Comparison of ENCODE assay signal across 8 cellular contexts in the genomic region with DNA sequence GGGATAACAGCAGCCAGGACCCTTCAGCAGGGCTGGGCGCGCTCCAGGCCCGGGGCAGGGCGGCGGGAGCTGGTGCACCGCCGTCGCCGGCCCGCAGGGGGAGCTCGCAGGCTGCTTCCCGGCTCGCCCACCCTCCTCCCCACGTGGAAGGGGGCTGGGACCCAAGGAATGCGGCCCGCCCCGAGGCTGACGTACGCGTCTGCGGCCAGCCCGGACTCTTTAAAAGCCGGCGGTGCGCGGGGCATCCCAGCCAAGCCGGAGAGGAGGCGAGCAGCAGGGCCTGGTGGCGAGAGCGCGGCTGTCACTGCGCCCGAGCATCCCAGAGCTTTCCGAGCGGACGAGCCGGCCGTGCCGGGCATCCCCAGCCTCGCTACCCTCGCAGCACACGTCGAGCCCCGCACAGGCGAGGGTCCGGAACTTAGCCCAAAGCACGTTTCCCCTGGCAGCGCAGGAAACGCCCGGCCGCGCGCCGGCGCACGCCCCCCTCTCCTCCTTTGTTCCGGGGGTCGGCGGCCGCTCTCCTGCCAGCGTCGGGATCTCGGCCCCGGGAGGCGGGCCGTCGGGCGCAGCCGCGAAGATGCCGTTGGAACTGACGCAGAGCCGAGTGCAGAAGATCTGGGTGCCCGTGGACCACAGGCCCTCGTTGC. TPM values are rescaled to one million over a fixed set of nuclear protein-coding genes. Genes with fewer than 3 reads are reported as not detected.
DNase-seq lines count a peak whose midpoint lies in the region; ATAC-seq and TF ChIP-seq lines count a peak whose summit lies in the region.

A gene (plus strand): TSS at position 249 of the 647 bp plus-strand sequence. CDS start 329 bp downstream, at position 578.

- H4K5ac ChIP-seq in H9 (ENCODE audit: insufficient read length, low read depth, low read length), result no peak within 1 kb of the TSS

- H3K27me3 Mint-ChIP-seq in H9 (ENCODE audit: low read depth), result peaks cover 45% of the 10 kb centered on the region
- H3K27me3 Mint-ChIP-seq in T-helper 17 cell, result no peaks in the 10 kb centered on the region

- peak; percentile 95 for DNase-seq in GM12865 (ENCODE audit: low read depth)
- peak; percentile 95 for DNase-seq in H9
- peak; percentile 92 for DNase-seq in MG63
- DNase-seq in T-helper 17 cell, result peak; percentile 86 to 92 (median 89)
- peak; percentile 96 to 99 (median 98) for DNase-seq in right cardiac atrium
- DNase-seq in putamen (ENCODE audit: low spot score), result peak; percentile 96
- peak; percentile 94 to 95 for DNase-seq in uterus

- H3K4ac ChIP-seq in H9 (ENCODE audit: low read depth, low read length), result no peak within 1 kb of the TSS

- H3K9ac ChIP-seq in H9 (ENCODE audit: extremely low read depth, insufficient read length, low read length), result peak within 1 kb of the TSS; percentile 64

- H3K4me1 Mint-ChIP-seq in H9, result peaks cover 29 to 30% of the 10 kb centered on the region in 2 experiments
- H3K4me1 Mint-ChIP-seq in T-helper 17 cell, result peaks cover 30% of the 10 kb centered on the region

- peak within 1 kb of the TSS; percentile 95; the same call in 1 of the 2 replicates for H3K14ac ChIP-seq in H9 (ENCODE audit: insufficient read depth, low read length)

- H3K27ac ChIP-seq in H9 (ENCODE audit: insufficient read length, low read depth, low read length) (no peak within 1 kb of the TSS), angular gyrus (ENCODE audit: low read depth, low read length) (peak within 1 kb of the TSS; percentile 91), right cardiac atrium (ENCODE audit: low read length) (peak within 1 kb of the TSS; percentile 53), uterus (peak within 1 kb of the TSS; percentile 87 to 96)

- H3T11ph ChIP-seq in H9 (ENCODE audit: low read length), result no peak within 1 kb of the TSS

- H3K79me1 ChIP-seq in H9 (ENCODE audit: insufficient read depth, low read depth, low read length, poor library complexity, severe bottlenecking), result peaks cover 5% of the 10 kb centered on the region

- no peak within 1 kb of the TSS for H2BK12ac ChIP-seq in H9 (ENCODE audit: insufficient read length, low read depth, low read length)

- H3K9me3 ChIP-seq in H9 (ENCODE audit: control insufficient read depth, low read depth, low read length), result no peaks in the 10 kb centered on the region
- no peaks in the 10 kb centered on the region for H3K9me3 ChIP-seq in MG63
- H3K9me3 ChIP-seq in T-helper 17 cell (ENCODE audit: control insufficient read depth, low read length, poor library complexity, severe bottlenecking), result no peaks in the 10 kb centered on the region
- H3K9me3 ChIP-seq in right cardiac atrium (ENCODE audit: control insufficient read depth, low read length), result no peaks in the 10 kb centered on the region
- no peaks in the 10 kb centered on the region for H3K9me3 ChIP-seq in uterus

- peak; percentile 66 for ATAC-seq in T-helper 17 cell
- ATAC-seq in right cardiac atrium, result peak; percentile 96

- WGBS in H9 (ENCODE audit: extremely low coverage, insufficient read length, low lambda C conversion rate), result no CpG with 5 or more reads among the region's 75 CpGs
- under 1% methylated on average over 75 of the region's 75 CpGs for WGBS in right cardiac atrium

- TF ChIP-seq POLR2A in uterus (IDR thresholded peaks at IDR 0.05), result peak; percentile 97

- H3K27ac Mint-ChIP-seq in H9 (peak within 1 kb of the TSS in 2 of 3 experiments; percentile 79 to 84; a peak in 3 of 7 replicates), T-helper 17 cell (peak within 1 kb of the TSS; percentile 72)

- intact Hi-C loops in right cardiac atrium (cut with DNase I) (loop anchor here in 3 of 4 donors (2.0 to 10.0 kb wide), 5 partner anchors 41 to 199 kb away; no protein-coding TSS in a partner anchor), uterus (cut with DNase I; ENCODE audit: low total_unique reads) (loop anchor here (5.0 to 10.0 kb wide), 3 partner anchors 58 to 202 kb away; no protein-coding TSS in a partner anchor)

- H4K20me1 ChIP-seq in H9 (ENCODE audit: control insufficient read depth, insufficient read depth, insufficient read length), result peaks cover 2% of the 10 kb centered on the region

- no peak within 1 kb of the TSS for H3K23ac ChIP-seq in H9 (ENCODE audit: insufficient read length, low read depth, low read length)

- peaks cover 26% of the 10 kb centered on the region for H3K23me2 ChIP-seq in H9 (ENCODE audit: insufficient read length, low read depth, low read length, poor library complexity, severe bottlenecking)

- no peaks in the 10 kb centered on the region for H3K36me3 ChIP-seq in MG63
- H3K36me3 ChIP-seq in uterus, result no peaks in the 10 kb centered on the region

- peak within 1 kb of the TSS; percentile 93 for H3K18ac ChIP-seq in H9 (ENCODE audit: insufficient read length, low read depth, low read length)

- TF ChIP-seq CTCF in GM12865 (IDR thresholded peaks at IDR 0.05; ENCODE audit: insufficient read depth, low read depth, low read length, missing control alignments) (peak; percentile 95), H9 (conservative IDR thresholded peaks at IDR 0.05) (peak; percentile 95), uterus (IDR thresholded peaks at IDR 0.05) (peak; percentile 94 to 99 (median 98))

- H3K36me3 Mint-ChIP-seq in H9 (ENCODE audit: insufficient read depth in 1 of 3, low read depth in 3 of 3) (peaks cover 6 to 10% (median 10%) of the 10 kb centered on the region in 3 experiments; a peak in 5 of 7 replicates), T-helper 17 cell (ENCODE audit: low read depth) (peaks cover 5% of the 10 kb centered on the region)

- peak within 1 kb of the TSS; percentile 50 for H3K4me2 ChIP-seq in H9 (ENCODE audit: insufficient read depth, insufficient read length, low read length)

- no peaks in the 10 kb centered on the region; the same call in 1 of the 2 replicates for H3K4me1 ChIP-seq in H9 (ENCODE audit: insufficient read depth, low read length)
- peaks cover 9% of the 10 kb centered on the region for H3K4me1 ChIP-seq in right cardiac atrium (ENCODE audit: control insufficient read depth, insufficient read depth, low read length)
- H3K4me1 ChIP-seq in uterus, result peaks cover 0 to 22% of the 10 kb centered on the region in 2 donors

- H3K4me3 ChIP-seq in GM12865 (ENCODE audit: low read depth, low read length) (peak within 1 kb of the TSS; percentile 66), MG63 (peak within 1 kb of the TSS; percentile 71), right cardiac atrium (ENCODE audit: low read length) (peak within 1 kb of the TSS; percentile 63), uterus (peak within 1 kb of the TSS; percentile 49 to 64)

- no peak within 1 kb of the TSS for H4K8ac ChIP-seq in H9 (replicated peaks; ENCODE audit: insufficient read length, low read depth, low read length)

- no peak within 1 kb of the TSS for H2BK20ac ChIP-seq in H9 (ENCODE audit: low read depth, low read length, poor library complexity, severe bottlenecking)

- H3K79me2 ChIP-seq in H9 (ENCODE audit: insufficient read depth, low read length), result peaks cover 5% of the 10 kb centered on the region; the same call in 1 of the 2 replicates

- no peak within 1 kb of the TSS for H2BK120ac ChIP-seq in H9 (ENCODE audit: low read depth, low read length, poor library complexity, severe bottlenecking)

- H2AFZ ChIP-seq in H9 (ENCODE audit: low read length), result no peak within 1 kb of the TSS

- H3K56ac ChIP-seq in H9 (ENCODE audit: insufficient read length, low read depth, low read length), result no peak within 1 kb of the TSS

- H3K9me3 Mint-ChIP-seq in H9, result peaks cover 0 to 2% of the 10 kb centered on the region in 2 experiments; a peak in 2 of 5 replicates

- H3K4me3 Mint-ChIP-seq in H9, result peak within 1 kb of the TSS; percentile 87 to 90
- H3K4me3 Mint-ChIP-seq in T-helper 17 cell, result peak within 1 kb of the TSS; percentile 99

- H3K27me3 ChIP-seq in H9 (ENCODE audit: insufficient read depth, low read length) (peaks cover 24% of the 10 kb centered on the region), MG63 (no peaks in the 10 kb centered on the region), right cardiac atrium (ENCODE audit: control insufficient read depth, insufficient read depth) (no peaks in the 10 kb centered on the region), uterus (no peaks in the 10 kb centered on the region)

- no peak within 1 kb of the TSS for H4K91ac ChIP-seq in H9 (ENCODE audit: insufficient read length, low read depth, low read length)

- no peak within 1 kb of the TSS for H2BK15ac ChIP-seq in H9 (ENCODE audit: low read depth, low read length)

- no peak within 1 kb of the TSS for H2BK5ac ChIP-seq in H9 (ENCODE audit: insufficient read length, low read length)

- no peak within 1 kb of the TSS for H2AK5ac ChIP-seq in H9 (ENCODE audit: insufficient read length, low read length)

RNA-seq across cellular contexts. Expression of the gene that starts here (rescaled TPM):
- total RNA-seq in H9 (2021), result 33.9 and 36.8 TPM in 2 replicates
- total RNA-seq in MG63 (2014; rRNA removed; shearing (Covaris generic); ENCODE audit: low replicate concordance), result 3.4 and 7.8 TPM in 2 replicates
- total RNA-seq in T-helper 17 cell, result 100 to 1,000 TPM in 1 of 2 donors, 10 to 100 TPM in 1; 93.3 to 146 TPM
- total RNA-seq in right cardiac atrium, result 10 to 100 TPM; 10.5 to 15.1 (median 11.7) TPM
- polyA plus RNA-seq in right cardiac atrium, result 11.2 TPM
- 10 to 100 TPM in 3 of 4 donors, 1 to 10 TPM in 1; 7.4 to 54.5 (median 14.7) TPM for total RNA-seq in uterus
